28 cellular contexts compared by ENCODE assay signal in genomic region chr5:112849912-112850311, GRCh38.
"Had no signal": no experiment of that assay in that cellular context is flagged by ENCODE, and none has a peak within 500 bp of the region (broad histone marks: within the 10 kb centered on the region; RNA-seq: fewer than 3 reads in every experiment).

No MANE protein-coding gene starts in this region.

- H2AFZ ChIP-seq: hepatocyte had no signal

- H3K27ac ChIP-seq: coronary artery, dorsolateral prefrontal cortex, epithelial cell of prostate, esophagus muscularis mucosa, esophagus squamous epithelium, foreskin keratinocyte, gastrocnemius medialis, gastroesophageal sphincter, heart left ventricle, heart right ventricle, hepatocyte had no signal

- H3K4me3 ChIP-seq: coronary artery, dorsolateral prefrontal cortex, esophagus muscularis mucosa, esophagus squamous epithelium, gastrocnemius medialis, gastroesophageal sphincter, heart left ventricle, heart right ventricle, hepatocyte had no signal

- H3K9me3 ChIP-seq: esophagus muscularis mucosa, esophagus squamous epithelium, gastrocnemius medialis, gastroesophageal sphincter had no signal

- H3K4me2 ChIP-seq: hepatocyte had no signal

- H3K79me2 ChIP-seq: hepatocyte had no signal

- FAIRE-seq: endometrium, endothelial cell of umbilical vein, frontal cortex had no signal

- ATAC-seq: effector memory CD8-positive, alpha-beta T cell; esophagus mucosa; foreskin keratinocyte; gastrocnemius medialis; gastroesophageal sphincter; heart left ventricle; heart right ventricle had no signal

- H3K36me3 ChIP-seq: esophagus muscularis mucosa, esophagus squamous epithelium, gastrocnemius medialis, gastroesophageal sphincter, heart left ventricle, heart right ventricle had no signal

- H3K27me3 ChIP-seq: dorsolateral prefrontal cortex, esophagus muscularis mucosa, gastrocnemius medialis, gastroesophageal sphincter, heart left ventricle, hepatocyte had no signal

- DNase-seq: cortex of kidney; dermis blood vessel endothelial cell; dorsolateral prefrontal cortex; effector CD4-positive, alpha-beta T cell; effector CD8-positive, alpha-beta T cell; effector memory CD4-positive, alpha-beta T cell; effector memory CD8-positive, alpha-beta T cell; endodermal cell; erythroblast; esophagus squamous epithelium; foreskin fibroblast; foreskin keratinocyte; foreskin melanocyte; gastrocnemius medialis; glutamatergic neuron; head of caudate nucleus; heart left ventricle; heart right ventricle; hippocampal formation had no signal

- H3K4me1 ChIP-seq: esophagus squamous epithelium, foreskin keratinocyte, gastrocnemius medialis had no signal
